In the genomic region with DNA sequence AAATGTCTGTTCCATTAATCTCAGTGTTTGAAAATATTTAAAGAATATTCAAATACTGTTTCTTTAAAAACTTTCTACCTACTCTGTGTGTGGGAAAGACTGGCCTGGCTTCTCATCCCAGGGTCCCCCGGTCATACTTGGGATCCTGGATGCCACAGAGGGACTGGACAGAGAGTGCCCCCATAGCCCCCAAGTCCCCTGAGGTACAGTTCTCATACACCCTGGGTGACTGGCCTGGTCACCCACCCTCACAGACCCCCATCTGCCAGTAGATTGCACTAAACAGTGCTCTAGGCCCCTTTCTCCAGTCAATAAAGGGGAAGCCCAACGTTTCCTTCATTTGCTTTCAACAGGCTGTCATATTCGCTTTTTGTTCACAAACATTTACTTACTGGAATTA, we compare ENCODE assay signal across 19 cellular contexts. TPM values are rescaled to one million over a fixed set of nuclear protein-coding genes. Genes with fewer than 3 reads are reported as not detected.
A peak's percentile ranks its signal among the peaks of the same experiment; 100 is the strongest.
DNase-seq lines count a peak whose midpoint lies in the region; ATAC-seq lines count a peak whose summit lies in the region.
"Had no signal": no experiment of that assay in that cellular context is flagged by ENCODE, and none has a peak within 500 bp of the region (broad histone marks: within the 10 kb centered on the region; RNA-seq: fewer than 3 reads in every experiment).

No MANE protein-coding gene starts in this region.

- peaks cover 24% of the 10 kb centered on the region for H3K36me3 Mint-ChIP-seq in T-helper 2 cell treated with Interferon-gamma antibody and Interleukin-4, amounts not matched to agents 5 μg/mL and 100 μg/mL, for 36 hours (ENCODE audit: low read depth)
- no peaks in the 10 kb centered on the region for H3K36me3 Mint-ChIP-seq in stimulated activated naive CD8-positive, alpha-beta T cell treated with anti-CD3 and anti-CD28 coated beads, Interleukin-15, Interleukin-2, amounts not matched to agents 100 ng/mL and 50 ng/mL, for 24 hours (ENCODE audit: low read depth)
- peaks cover 0 to 6% (median 0%) of the 10 kb centered on the region in 3 donors for H3K36me3 Mint-ChIP-seq in immature natural killer cell

- peaks cover 85% of the 10 kb centered on the region for H3K4me1 Mint-ChIP-seq in T-helper 2 cell treated with Interferon-gamma antibody and Interleukin-4, amounts not matched to agents 5 μg/mL and 100 μg/mL, for 36 hours (ENCODE audit: low read depth)
- H3K4me1 Mint-ChIP-seq in stimulated activated naive CD8-positive, alpha-beta T cell treated with anti-CD3 and anti-CD28 coated beads, Interleukin-15, Interleukin-2, amounts not matched to agents 100 ng/mL and 50 ng/mL, for 24 hours (ENCODE audit: low read depth): peaks cover 69% of the 10 kb centered on the region
- H3K4me1 Mint-ChIP-seq in stimulated activated naive CD8-positive, alpha-beta T cell treated with anti-CD3 and anti-CD28 coated beads, Interleukin-15, amount 100 ng/mL, for 72 hours: peaks cover 52% of the 10 kb centered on the region
- peaks cover 95 to 100% of the 10 kb centered on the region in 2 donors for H3K4me1 Mint-ChIP-seq in immature natural killer cell

- ATAC-seq in stimulated activated naive CD8-positive, alpha-beta T cell treated with anti-CD3 and anti-CD28 coated beads, Interleukin-15, amount 100 ng/mL, for 72 hours: no peak
- no peak for ATAC-seq in GM21576 (IDR thresholded peaks at IDR 0.05; ENCODE audit: unreplicated experiment)
- ATAC-seq: HepG2, left ventricle myocardium superior, SK-N-SH treated with all-trans-retinoic acid at 6 μM for 48 hours had no signal

- no peak for DNase-seq in T-helper 2 cell treated with Interferon-gamma antibody and Interleukin-4, amounts not matched to agents 5 μg/mL and 100 μg/mL, for 36 hours (ENCODE audit: low spot score)
- DNase-seq in T-helper 2 cell: no peak
- no peak for DNase-seq in stimulated activated naive CD8-positive, alpha-beta T cell treated with anti-CD3 and anti-CD28 coated beads, Interleukin-15, amount 100 ng/mL, for 72 hours
- DNase-seq in immature natural killer cell: no peak
- DNase-seq in NCI-H1417 (lab: John Stamatoyannopoulos, UW): no peak
- no peak for DNase-seq in NCI-H146 treated with DMSO at 0.1 percent for 48 hours (lab: John Stamatoyannopoulos, UW; ENCODE audit: unreplicated experiment)
- DNase-seq: activated CD4-positive, CD25-positive, alpha-beta regulatory T cell treated with anti-CD3 and anti-CD28 coated beads, Interleukin-2, amount 50 U/mL, for 72 hours; adrenal gland; Calu3; cortex of kidney; left ventricle myocardium superior; NCI-H1417 treated with DMSO at 0.1 percent for 48 hours; NCI-H2171 treated with DMSO at 0.1 percent for 48 hours; NCI-H69; stimulated activated CD4-positive, alpha-beta T cell treated with anti-CD3 and anti-CD28 coated beads, Interleukin-4, amount 100 ng/mL, for 24 hours had no signal

- no peaks in the 10 kb centered on the region for H3K9me3 Mint-ChIP-seq in T-helper 2 cell treated with Interferon-gamma antibody and Interleukin-4, amounts not matched to agents 5 μg/mL and 100 μg/mL, for 36 hours
- no peaks in the 10 kb centered on the region for H3K9me3 Mint-ChIP-seq in stimulated activated naive CD8-positive, alpha-beta T cell treated with anti-CD3 and anti-CD28 coated beads, Interleukin-15, Interleukin-2, amounts not matched to agents 100 ng/mL and 50 ng/mL, for 24 hours
- H3K9me3 Mint-ChIP-seq in stimulated activated naive CD8-positive, alpha-beta T cell treated with anti-CD3 and anti-CD28 coated beads, Interleukin-15, amount 100 ng/mL, for 72 hours: no peaks in the 10 kb centered on the region
- peaks cover 0 to 2% (median 0%) of the 10 kb centered on the region in 6 donors for H3K9me3 Mint-ChIP-seq in immature natural killer cell

- no peaks in the 10 kb centered on the region for H3K27me3 Mint-ChIP-seq in T-helper 2 cell treated with Interferon-gamma antibody and Interleukin-4, amounts not matched to agents 5 μg/mL and 100 μg/mL, for 36 hours (ENCODE audit: low read depth)
- H3K27me3 Mint-ChIP-seq in stimulated activated naive CD8-positive, alpha-beta T cell treated with anti-CD3 and anti-CD28 coated beads, Interleukin-15, Interleukin-2, amounts not matched to agents 100 ng/mL and 50 ng/mL, for 24 hours: peaks cover 27% of the 10 kb centered on the region
- H3K27me3 Mint-ChIP-seq in stimulated activated naive CD8-positive, alpha-beta T cell treated with anti-CD3 and anti-CD28 coated beads, Interleukin-15, amount 100 ng/mL, for 72 hours: peaks cover 64% of the 10 kb centered on the region
- peaks cover 0 to 4% (median 3%) of the 10 kb centered on the region in 3 donors for H3K27me3 Mint-ChIP-seq in immature natural killer cell (ENCODE audit: low read depth in 3 of 3)

- H3K4me3 Mint-ChIP-seq in T-helper 2 cell treated with Interferon-gamma antibody and Interleukin-4, amounts not matched to agents 5 μg/mL and 100 μg/mL, for 36 hours: peak overlapping the region; percentile 60
- peak overlapping the region; percentile 79 for H3K4me3 Mint-ChIP-seq in stimulated activated naive CD8-positive, alpha-beta T cell treated with anti-CD3 and anti-CD28 coated beads, Interleukin-15, Interleukin-2, amounts not matched to agents 100 ng/mL and 50 ng/mL, for 24 hours
- peak overlapping the region in 1 of 2 donors; percentile 2 for H3K4me3 Mint-ChIP-seq in stimulated activated naive CD8-positive, alpha-beta T cell treated with anti-CD3 and anti-CD28 coated beads, Interleukin-15, amount 100 ng/mL, for 72 hours
- H3K4me3 Mint-ChIP-seq in immature natural killer cell: peak overlapping the region; percentile 12 to 93 (median 55)

- no peak overlapping the region for H3K27ac Mint-ChIP-seq in T-helper 2 cell treated with Interferon-gamma antibody and Interleukin-4, amounts not matched to agents 5 μg/mL and 100 μg/mL, for 36 hours
- peak overlapping the region; percentile 31 for H3K27ac Mint-ChIP-seq in stimulated activated naive CD8-positive, alpha-beta T cell treated with anti-CD3 and anti-CD28 coated beads, Interleukin-15, Interleukin-2, amounts not matched to agents 100 ng/mL and 50 ng/mL, for 24 hours
- H3K27ac Mint-ChIP-seq in stimulated activated naive CD8-positive, alpha-beta T cell treated with anti-CD3 and anti-CD28 coated beads, Interleukin-15, amount 100 ng/mL, for 72 hours: no peak overlapping the region
- peak overlapping the region; percentile 14 to 98 (median 82) for H3K27ac Mint-ChIP-seq in immature natural killer cell

RNA-seq across cellular contexts. Expression of a gene that starts 3.0 kb away (rescaled TPM):
- polyA plus RNA-seq in immature natural killer cell: 100 to 1,000 TPM in 1 of 3 donors, 10 to 100 TPM in 2; 23.4 to 114 (median 47.0) TPM
- polyA plus RNA-seq: HepG2 had no signal

RNA-seq across cellular contexts. Expression of a gene that starts 51.4 kb away (rescaled TPM):
- polyA plus RNA-seq in immature natural killer cell: not detected
- polyA plus RNA-seq: adrenal gland, HepG2 had no signal

Comparison
In these comparisons a context has a peak if more than half of its experiments do, and no peak if none do; other contexts are left out.
1. H3K27ac Mint-ChIP-seq: peak in stimulated activated naive CD8-positive, alpha-beta T cell treated with anti-CD3 and anti-CD28 coated beads, Interleukin-15, Interleukin-2, amounts not matched to agents 100 ng/mL and 50 ng/mL, for 24 hours (single experiment) and immature natural killer cell (6 of 6); none in T-helper 2 cell treated with Interferon-gamma antibody and Interleukin-4, amounts not matched to agents 5 μg/mL and 100 μg/mL, for 36 hours (single experiment) and stimulated activated naive CD8-positive, alpha-beta T cell treated with anti-CD3 and anti-CD28 coated beads, Interleukin-15, amount 100 ng/mL, for 72 hours (0 of 2).